In the genomic region with DNA sequence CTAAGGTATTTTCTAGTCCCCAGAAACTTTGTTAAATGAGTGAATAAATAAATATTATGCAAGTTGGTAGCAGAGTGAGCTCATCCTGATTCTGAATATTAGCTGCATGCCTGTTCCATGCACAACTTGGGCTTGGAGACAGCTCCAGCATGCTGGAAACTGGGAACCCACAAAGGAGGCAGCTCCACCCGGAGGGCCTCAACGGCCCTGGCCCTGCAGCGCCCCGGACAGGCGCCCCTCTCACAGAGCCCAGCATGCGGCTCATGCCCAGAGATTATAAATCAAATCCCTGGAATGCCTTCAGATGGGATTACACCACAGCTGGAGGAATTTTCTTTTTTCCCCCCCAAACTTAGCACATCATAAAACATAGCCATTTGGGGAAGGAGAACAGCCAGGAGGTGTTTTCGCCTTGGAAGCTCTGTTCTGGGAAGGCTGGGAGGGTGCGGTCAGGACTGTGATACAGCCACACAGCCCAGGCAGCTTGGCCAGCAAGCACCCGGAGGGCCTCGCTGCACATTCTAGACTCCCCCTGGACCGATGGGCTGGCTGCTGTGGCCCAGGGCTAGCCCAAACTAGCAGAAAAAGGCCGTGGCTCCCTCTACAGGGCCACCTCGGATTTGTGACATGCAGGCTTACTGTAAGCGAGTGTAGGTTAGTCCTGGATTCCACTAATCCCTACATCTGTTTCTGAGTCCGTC, we compare ENCODE assay signal across 17 cellular contexts.
DNase-seq lines count a peak whose midpoint lies in the region; ATAC-seq and TF ChIP-seq lines count a peak whose summit lies in the region.
"Had no signal": no experiment of that assay in that cellular context is flagged by ENCODE, and none has a peak within 500 bp of the region (broad histone marks: within the 10 kb centered on the region; RNA-seq: fewer than 3 reads in every experiment).

No MANE protein-coding gene starts in this region.

- no peaks in the 10 kb centered on the region for H3K9me3 Mint-ChIP-seq in WTC11
- H3K9me3 Mint-ChIP-seq: activated CD4-positive, alpha-beta T cell treated with anti-CD3 and anti-CD28 coated beads, Interleukin-2, amount 10 ng/mL, durations not matched to agents 7 days and 5 days; CD4-positive, alpha-beta T cell; stimulated activated effector memory CD8-positive, alpha-beta T cell treated with anti-CD3 and anti-CD28 coated beads, Interleukin-12 subunit alpha, Interleukin-12 subunit beta, amount 100 ng/mL, for 72 hours; T-cell had no signal

- peaks cover 3% of the 10 kb centered on the region for H3K27me3 ChIP-seq in hepatocyte
- H3K27me3 ChIP-seq in sigmoid colon = no peaks in the 10 kb centered on the region
- no peaks in the 10 kb centered on the region for H3K27me3 ChIP-seq in prostate gland (replicated peaks; ENCODE audit: insufficient read depth)
- H3K27me3 ChIP-seq: testis had no signal

- no peaks in the 10 kb centered on the region for H4K20me1 ChIP-seq in hepatocyte (ENCODE audit: insufficient read depth, poor library complexity, severe bottlenecking)

- H3K36me3 ChIP-seq in hepatocyte (replicated peaks; ENCODE audit: insufficient read depth, low read depth) (no peaks in the 10 kb centered on the region), sigmoid colon (no peaks in the 10 kb centered on the region), prostate gland (no peaks in the 10 kb centered on the region)

- H3K4me3 Mint-ChIP-seq in WTC11 (no peak overlapping the region), T-helper 17 cell (no peak overlapping the region)
- H3K4me3 Mint-ChIP-seq: activated CD4-positive, alpha-beta T cell treated with anti-CD3 and anti-CD28 coated beads, Interleukin-2, amount 10 ng/mL, durations not matched to agents 7 days and 5 days; CD4-positive, alpha-beta T cell; stimulated activated effector memory CD8-positive, alpha-beta T cell treated with anti-CD3 and anti-CD28 coated beads, Interleukin-12 subunit alpha, Interleukin-12 subunit beta, amount 100 ng/mL, for 72 hours; T-cell had no signal

- CTCF ChIA-PET in WTC11 (lab: Charles Lee) = interaction anchor here (0.8 to 3.6 kb wide), 9 partner anchors 9 to 298 kb away, joined by 4 to 33 read pairs (median 5); no protein-coding TSS in a partner anchor

- no peak overlapping the region for H3K27ac Mint-ChIP-seq in WTC11
- H3K27ac Mint-ChIP-seq in T-helper 17 cell = no peak overlapping the region
- H3K27ac Mint-ChIP-seq: activated CD4-positive, alpha-beta T cell treated with anti-CD3 and anti-CD28 coated beads, Interleukin-2, amount 10 ng/mL, durations not matched to agents 7 days and 5 days; CD4-positive, alpha-beta T cell; stimulated activated effector memory CD8-positive, alpha-beta T cell treated with anti-CD3 and anti-CD28 coated beads, Interleukin-12 subunit alpha, Interleukin-12 subunit beta, amount 100 ng/mL, for 72 hours; T-cell had no signal

- 64% methylated on average over 15 of the region's 15 CpGs for WGBS in hepatocyte (ENCODE audit: low lambda C conversion rate, missing lambda C conversion rate)
- 78 to 82% methylated on average over 15 of the region's 15 CpGs for WGBS in sigmoid colon, 2 donors
- WGBS in prostate gland = 63% methylated on average over 15 of the region's 15 CpGs

- ATAC-seq in WTC11 (peak; percentile 92), GM21576 (IDR thresholded peaks at IDR 0.05; ENCODE audit: unreplicated experiment) (no peak), T-helper 17 cell (no peak)
- ATAC-seq: T-cell had no signal

- H3K36me3 Mint-ChIP-seq in WTC11 (no peaks in the 10 kb centered on the region), T-helper 17 cell (ENCODE audit: low read depth) (no peaks in the 10 kb centered on the region)
- H3K36me3 Mint-ChIP-seq: stimulated activated effector memory CD8-positive, alpha-beta T cell treated with anti-CD3 and anti-CD28 coated beads, Interleukin-12 subunit alpha, Interleukin-12 subunit beta, amount 100 ng/mL, for 72 hours; T-cell had no signal

- no peak for TF ChIP-seq EP300 in sigmoid colon (IDR thresholded peaks at IDR 0.05)

- H3K4me3 ChIP-seq in hepatocyte (no peak overlapping the region), sigmoid colon (no peak overlapping the region), prostate gland (no peak overlapping the region)
- H3K4me3 ChIP-seq: testis had no signal

- H3K79me2 ChIP-seq in hepatocyte = no peaks in the 10 kb centered on the region

- no peaks in the 10 kb centered on the region for H3K9me3 ChIP-seq in hepatocyte (ENCODE audit: low read depth)
- no peaks in the 10 kb centered on the region for H3K9me3 ChIP-seq in sigmoid colon
- no peaks in the 10 kb centered on the region for H3K9me3 ChIP-seq in prostate gland
- H3K9me3 ChIP-seq in T-helper 17 cell (ENCODE audit: control insufficient read depth, low read length, poor library complexity, severe bottlenecking) = no peaks in the 10 kb centered on the region
- H3K9me3 ChIP-seq: testis had no signal

- H3K27me3 Mint-ChIP-seq in WTC11 (ENCODE audit: low read depth) = no peaks in the 10 kb centered on the region
- H3K27me3 Mint-ChIP-seq in T-helper 17 cell = peaks cover 39% of the 10 kb centered on the region
- H3K27me3 Mint-ChIP-seq: CD4-positive, alpha-beta T cell had no signal

- H3K4me1 ChIP-seq in hepatocyte (ENCODE audit: insufficient read depth) (peaks cover 8% of the 10 kb centered on the region), sigmoid colon (no peaks in the 10 kb centered on the region), prostate gland (replicated peaks) (no peaks in the 10 kb centered on the region)
- H3K4me1 ChIP-seq: testis had no signal

- DNase-seq in GM03348 (ENCODE audit: low spot score) (peak; percentile 80), WTC11 (ENCODE audit: low spot score) (peak; percentile 53), hepatocyte (ENCODE audit: low spot score) (no peak), sigmoid colon (peak; percentile 77), prostate gland (ENCODE audit: low spot score) (no peak), NCI-H510A (lab: John Stamatoyannopoulos, UW) (no peak), T-helper 17 cell (no peak)
- DNase-seq: activated CD4-positive, alpha-beta T cell treated with anti-CD3 and anti-CD28 coated beads, Interleukin-2, amount 10 ng/mL, durations not matched to agents 7 days and 5 days; activated CD8-positive, alpha-beta memory T cell treated with anti-CD3 and anti-CD28 coated beads, Interleukin-2, amount 50 U/mL, for 48 hours; CD4-positive, alpha-beta T cell; cortex of kidney; NCI-H1105; NCI-H524 treated with DMSO at 0.1 percent for 48 hours; T-cell; testis had no signal

- TF ChIP-seq CTCF in WTC11 (IDR thresholded peaks at IDR 0.05) (no peak), hepatocyte (IDR thresholded peaks at IDR 0.05; ENCODE audit: poor library complexity) (no peak), sigmoid colon (IDR thresholded peaks at IDR 0.05) (no peak), prostate gland (IDR thresholded peaks at IDR 0.05) (no peak)

- H2AFZ ChIP-seq in hepatocyte = no peak overlapping the region

- TF ChIP-seq POLR2A in sigmoid colon (IDR thresholded peaks at IDR 0.05) (no peak), prostate gland (IDR thresholded peaks at IDR 0.05) (no peak)

- intact Hi-C loops in sigmoid colon (cut with DNase I) = no loop called here
- intact Hi-C loops in prostate gland (cut with DNase I) = no loop called here

- H3K4me1 Mint-ChIP-seq in WTC11 (no peaks in the 10 kb centered on the region), T-helper 17 cell (no peaks in the 10 kb centered on the region)
- H3K4me1 Mint-ChIP-seq: activated CD4-positive, alpha-beta T cell treated with anti-CD3 and anti-CD28 coated beads, Interleukin-2, amount 10 ng/mL, durations not matched to agents 7 days and 5 days; stimulated activated effector memory CD8-positive, alpha-beta T cell treated with anti-CD3 and anti-CD28 coated beads, Interleukin-12 subunit alpha, Interleukin-12 subunit beta, amount 100 ng/mL, for 72 hours; T-cell had no signal

- POLR2A ChIA-PET in WTC11 (lab: Charles Lee) = no interaction called here

- no peak overlapping the region for H3K4me2 ChIP-seq in hepatocyte

- peak overlapping the region; percentile 31 for H3K27ac ChIP-seq in hepatocyte
- H3K27ac ChIP-seq in sigmoid colon = peak overlapping the region in 1 of 4 donors; percentile 46
- H3K27ac ChIP-seq in prostate gland = no peak overlapping the region
- H3K27ac ChIP-seq: testis had no signal

- no peaks in the 10 kb centered on the region for H3K9me2 ChIP-seq in hepatocyte (replicated peaks; ENCODE audit: insufficient read depth)

TF ChIP-seq in WTC11, 78 proteins besides CTCF, POLR2A, EP300 and RAD21 (continues in another document):
- TF ChIP-seq ZNF121 (CRISPR knock-in tag; IDR thresholded peaks at IDR 0.05) = peak; percentile 75; the same call in 1 of the 2 replicates
- TF ChIP-seq, protein P1, sequence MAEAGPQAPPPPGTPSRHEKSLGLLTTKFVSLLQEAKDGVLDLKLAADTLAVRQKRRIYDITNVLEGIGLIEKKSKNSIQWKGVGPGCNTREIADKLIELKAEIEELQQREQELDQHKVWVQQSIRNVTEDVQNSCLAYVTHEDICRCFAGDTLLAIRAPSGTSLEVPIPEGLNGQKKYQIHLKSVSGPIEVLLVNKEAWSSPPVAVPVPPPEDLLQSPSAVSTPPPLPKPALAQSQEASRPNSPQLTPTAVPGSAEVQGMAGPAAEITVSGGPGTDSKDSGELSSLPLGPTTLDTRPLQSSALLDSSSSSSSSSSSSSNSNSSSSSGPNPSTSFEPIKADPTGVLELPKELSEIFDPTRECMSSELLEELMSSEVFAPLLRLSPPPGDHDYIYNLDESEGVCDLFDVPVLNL (CRISPR knock-in tag; IDR thresholded peaks at IDR 0.05; ENCODE audit: borderline replicate concordance, low read depth) = no peak

Comparison
In these comparisons a context has a peak if more than half of its experiments do, and no peak if none do; other contexts are left out.
1. DNase-seq: peak in GM03348 (single experiment), WTC11 (single experiment) and sigmoid colon (single experiment); none in hepatocyte (single experiment), prostate gland (single experiment), NCI-H510A (single experiment) and T-helper 17 cell (0 of 3).